8 cellular contexts compared by ENCODE assay signal in genomic region chr3:43692085-43692484, GRCh38. TPM values are rescaled to one million over a fixed set of nuclear protein-coding genes. Genes with fewer than 3 reads are reported as not detected.
A peak's percentile ranks its signal among the peaks of the same experiment; 100 is the strongest.
DNase-seq lines count a peak whose midpoint lies in the region; ATAC-seq and TF ChIP-seq lines count a peak whose summit lies in the region.

No MANE protein-coding gene starts in this region.

- peak overlapping the region; percentile 77 for H3K4me3 ChIP-seq in iPS-18a (ENCODE audit: low read length)

- POLR2A ChIA-PET in activated B cell treated with CpG ODN at 0.5 μM for 24 hours (lab: Charles Lee): no interaction called here

- H3K4me3 Mint-ChIP-seq in activated CD4-positive, alpha-beta T cell treated with anti-CD3 and anti-CD28 coated beads, Interleukin-2, amount 10 ng/mL, durations not matched to agents 24 days and 14 days: peak overlapping the region; percentile 88
- peak overlapping the region; percentile 87 for H3K4me3 Mint-ChIP-seq in activated B cell treated with CpG ODN at 0.5 μM for 24 hours
- H3K4me3 Mint-ChIP-seq in stimulated activated naive CD8-positive, alpha-beta T cell treated with anti-CD3 and anti-CD28 coated beads, Interleukin-15, amount 100 ng/mL, for 72 hours: peak overlapping the region; percentile 82 to 88

- H3K9me3 Mint-ChIP-seq in activated CD4-positive, alpha-beta T cell treated with anti-CD3 and anti-CD28 coated beads, Interleukin-2, amount 10 ng/mL, durations not matched to agents 24 days and 14 days: peaks cover 3% of the 10 kb centered on the region
- H3K9me3 Mint-ChIP-seq in activated B cell treated with CpG ODN at 0.5 μM for 24 hours: no peaks in the 10 kb centered on the region
- no peaks in the 10 kb centered on the region for H3K9me3 Mint-ChIP-seq in stimulated activated naive CD8-positive, alpha-beta T cell treated with anti-CD3 and anti-CD28 coated beads, Interleukin-15, amount 100 ng/mL, for 72 hours

- H3K4me1 ChIP-seq in iPS-18a (ENCODE audit: control insufficient read depth, low read depth, low read length): peaks cover 43% of the 10 kb centered on the region

- DNase-seq in activated CD4-positive, alpha-beta T cell treated with anti-CD3 and anti-CD28 coated beads, Interleukin-2, amount 10 ng/mL, durations not matched to agents 24 days and 14 days: no peak
- DNase-seq in activated CD4-positive, alpha-beta T cell treated with anti-CD3 and anti-CD28 coated beads, Interleukin-2, amount 50 U/mL, for 48 hours: no peak
- no peak for DNase-seq in activated B cell treated with CpG ODN at 0.5 μM for 24 hours
- DNase-seq in stimulated activated naive CD8-positive, alpha-beta T cell treated with anti-CD3 and anti-CD28 coated beads, Interleukin-15, amount 100 ng/mL, for 72 hours: no peak
- DNase-seq in stimulated activated CD4-positive, alpha-beta T cell treated with anti-CD3 and anti-CD28 coated beads, Interleukin-1b, Interleukin-23, amount 100 ng/mL, for 48 hours: no peak
- DNase-seq in glomerular visceral epithelial cell (ENCODE audit: extremely low spot score): no peak

- no peaks in the 10 kb centered on the region for H3K9me3 ChIP-seq in iPS-18a (ENCODE audit: control insufficient read depth, low read depth, low read length)

- TF ChIP-seq CTCF in activated B cell treated with CpG ODN at 0.5 μM for 24 hours (IDR thresholded peaks at IDR 0.05): no peak

- CTCF ChIA-PET in activated B cell treated with CpG ODN at 0.5 μM for 24 hours (lab: Charles Lee): no interaction called here

- H3K36me3 ChIP-seq in iPS-18a (ENCODE audit: control insufficient read depth, low read depth, low read length): no peaks in the 10 kb centered on the region

- intact Hi-C loops in activated CD4-positive, alpha-beta T cell treated with anti-CD3 and anti-CD28 coated beads, Interleukin-2, amount 10 ng/mL, durations not matched to agents 24 days and 14 days (cut with micrococcal nuclease): loop anchor here (5.0 kb wide), 3 partner anchors 65 to 1070 kb away; partner anchors contain the start of genes KIAA1143, KIF15 and POMGNT2
- intact Hi-C loops in activated B cell treated with CpG ODN at 0.5 μM for 24 hours (cut with micrococcal nuclease): loop anchor here (5.0 to 10.0 kb wide), 5 partner anchors 505 to 1285 kb away; partner anchors contain the start of genes CCDC13, EXOSC7, TMEM42 and ZDHHC3

- peaks cover 3% of the 10 kb centered on the region for H3K27me3 ChIP-seq in iPS-18a (ENCODE audit: control insufficient read depth, insufficient read depth, low read length)

- H3K27ac ChIP-seq in iPS-18a (ENCODE audit: low read length): no peak overlapping the region

- H3K9ac ChIP-seq in iPS-18a (ENCODE audit: low read length): no peak overlapping the region

- no peak overlapping the region for H3K27ac Mint-ChIP-seq in activated CD4-positive, alpha-beta T cell treated with anti-CD3 and anti-CD28 coated beads, Interleukin-2, amount 10 ng/mL, durations not matched to agents 24 days and 14 days
- H3K27ac Mint-ChIP-seq in activated B cell treated with CpG ODN at 0.5 μM for 24 hours: no peak overlapping the region
- H3K27ac Mint-ChIP-seq in stimulated activated naive CD8-positive, alpha-beta T cell treated with anti-CD3 and anti-CD28 coated beads, Interleukin-15, amount 100 ng/mL, for 72 hours: no peak overlapping the region

- no peak for ATAC-seq in activated B cell treated with CpG ODN at 0.5 μM for 24 hours (ENCODE audit: low read depth)
- ATAC-seq in stimulated activated naive CD8-positive, alpha-beta T cell treated with anti-CD3 and anti-CD28 coated beads, Interleukin-15, amount 100 ng/mL, for 72 hours: no peak
- ATAC-seq in GM19324 (IDR thresholded peaks at IDR 0.05; ENCODE audit: low FRiP score, unreplicated experiment): no peak

- H3K4me1 Mint-ChIP-seq in activated CD4-positive, alpha-beta T cell treated with anti-CD3 and anti-CD28 coated beads, Interleukin-2, amount 10 ng/mL, durations not matched to agents 24 days and 14 days: peaks cover 37% of the 10 kb centered on the region
- H3K4me1 Mint-ChIP-seq in activated B cell treated with CpG ODN at 0.5 μM for 24 hours: peaks cover 31% of the 10 kb centered on the region
- H3K4me1 Mint-ChIP-seq in stimulated activated naive CD8-positive, alpha-beta T cell treated with anti-CD3 and anti-CD28 coated beads, Interleukin-15, amount 100 ng/mL, for 72 hours: peaks cover 44% of the 10 kb centered on the region

- peaks cover 8% of the 10 kb centered on the region for H3K27me3 Mint-ChIP-seq in activated CD4-positive, alpha-beta T cell treated with anti-CD3 and anti-CD28 coated beads, Interleukin-2, amount 10 ng/mL, durations not matched to agents 24 days and 14 days
- H3K27me3 Mint-ChIP-seq in activated B cell treated with CpG ODN at 0.5 μM for 24 hours: no peaks in the 10 kb centered on the region
- no peaks in the 10 kb centered on the region for H3K27me3 Mint-ChIP-seq in stimulated activated naive CD8-positive, alpha-beta T cell treated with anti-CD3 and anti-CD28 coated beads, Interleukin-15, amount 100 ng/mL, for 72 hours

- H3K36me3 Mint-ChIP-seq in activated CD4-positive, alpha-beta T cell treated with anti-CD3 and anti-CD28 coated beads, Interleukin-2, amount 10 ng/mL, durations not matched to agents 24 days and 14 days (ENCODE audit: low read depth): peaks cover 3% of the 10 kb centered on the region
- H3K36me3 Mint-ChIP-seq in activated B cell treated with CpG ODN at 0.5 μM for 24 hours (ENCODE audit: low read depth): no peaks in the 10 kb centered on the region

RNA-seq across cellular contexts. Expression of gene ABHD5, which starts 1.3 kb away (rescaled TPM):
- 19.0 and 19.5 TPM in 2 replicates for total RNA-seq in activated CD4-positive, alpha-beta T cell treated with anti-CD3 and anti-CD28 coated beads, Interleukin-2, amount 10 ng/mL, durations not matched to agents 24 days and 14 days
- total RNA-seq in activated B cell treated with CpG ODN at 0.5 μM for 24 hours: 6.0 and 8.0 TPM in 2 replicates
